1 cellular context compared by ENCODE assay signal in genomic region chr2:42129947-42130346, GRCh38.
TF ChIP-seq lines count a peak whose summit lies in the region.

No MANE protein-coding gene starts in this region.

TF ChIP-seq in H1, 55 proteins besides CTCF, POLR2A, EP300 and RAD21:
- TF ChIP-seq TEAD4 (IDR thresholded peaks at IDR 0.05; ENCODE audit: low read depth, low read length) (no peak), GTF2F1 (IDR thresholded peaks at IDR 0.05; ENCODE audit: borderline replicate concordance, low read depth, low read length) (no peak), EGR1 (IDR thresholded peaks at IDR 0.05; ENCODE audit: borderline replicate concordance, low read depth, low read length) (no peak), HDAC6 (IDR thresholded peaks at IDR 0.05; ENCODE audit: low read depth, low read length) (no peak), RBBP5 (IDR thresholded peaks at IDR 0.05; ENCODE audit: borderline replicate concordance, low read depth, low read length) (no peak), SUZ12 (IDR thresholded peaks at IDR 0.05; ENCODE audit: low read length) (no peak), KDM1A (IDR thresholded peaks at IDR 0.05; ENCODE audit: borderline replicate concordance, low read length) (no peak), CBX5 (IDR thresholded peaks at IDR 0.05; ENCODE audit: low read depth, low read length) (no peak), KDM5A (IDR thresholded peaks at IDR 0.05; ENCODE audit: low read length) (no peak), TCF12 (IDR thresholded peaks at IDR 0.05; ENCODE audit: low read depth, low read length) (no peak), GABPA (IDR thresholded peaks at IDR 0.05; ENCODE audit: borderline replicate concordance, insufficient read depth, low read length) (no peak), SP1 (IDR thresholded peaks at IDR 0.05; ENCODE audit: low read depth, low read length) (no peak), RNF2 (IDR thresholded peaks at IDR 0.05; ENCODE audit: borderline replicate concordance, low read depth, low read length, missing control alignments, poor library complexity, severe bottlenecking) (no peak), TBP (IDR thresholded peaks at IDR 0.05; ENCODE audit: low read depth, low read length) (no peak)
TF ChIP-seq in H1: peak in this region for 0.
